18 cellular contexts compared by ENCODE assay signal in genomic region chr16:89983550-89983949, GRCh38.
"Had no signal": no experiment of that assay in that cellular context is flagged by ENCODE, and none has a peak within 500 bp of the region (broad histone marks: within the 10 kb centered on the region; RNA-seq: fewer than 3 reads in every experiment).

No MANE protein-coding gene starts in this region.

- DNase-seq: activated gamma-delta T cell treated with Interleukin-2 at 50 U/mL for 16 hours; amniotic stem cell; colonic mucosa; dorsolateral prefrontal cortex; effector memory CD8-positive, alpha-beta T cell; foreskin melanocyte; kidney; mesenchymal stem cell; pancreas; stimulated activated naive CD4-positive, alpha-beta T cell; T-cell; WERI-Rb-1 had no signal

- H3K9me3 Mint-ChIP-seq: effector memory CD8-positive, alpha-beta T cell; nephron; T-cell; type B pancreatic cell had no signal

- H3K27ac Mint-ChIP-seq: activated naive CD8-positive, alpha-beta T cell; effector memory CD8-positive, alpha-beta T cell; nephron; T-cell; type B pancreatic cell had no signal

- H3K4me1 Mint-ChIP-seq: T-cell had no signal

- ATAC-seq: effector memory CD8-positive, alpha-beta T cell; esophagus mucosa; pancreas; psoas muscle; SK-N-SH treated with all-trans-retinoic acid at 6 μM for 48 hours; T-cell had no signal

- H3K27me3 Mint-ChIP-seq: activated naive CD8-positive, alpha-beta T cell; effector memory CD8-positive, alpha-beta T cell; T-cell; type B pancreatic cell had no signal

- H3K4me3 Mint-ChIP-seq: activated naive CD8-positive, alpha-beta T cell; effector memory CD8-positive, alpha-beta T cell; nephron; T-cell; type B pancreatic cell had no signal
